ENCODE assay signal across 1 cellular context in the genomic region with DNA sequence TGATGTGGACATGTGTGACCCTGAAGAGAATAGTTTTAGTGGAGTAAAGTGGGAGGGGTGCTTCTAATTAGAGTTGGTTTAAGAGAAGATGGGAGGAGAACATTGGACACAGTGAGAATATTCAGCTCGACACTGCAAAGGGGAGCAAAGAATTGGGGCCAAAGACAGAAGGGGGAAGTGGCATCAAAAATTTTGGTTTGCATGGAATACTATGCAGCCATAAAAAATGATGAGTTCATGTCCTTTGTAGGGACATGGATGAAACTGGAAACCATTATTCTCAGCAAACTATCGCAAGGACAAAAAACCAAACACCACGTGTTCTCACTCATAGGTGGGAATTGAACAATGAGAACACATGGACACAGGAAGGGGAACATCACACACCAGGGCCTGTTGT. TPM values are rescaled to one million over a fixed set of nuclear protein-coding genes. Genes with fewer than 3 reads are reported as not detected.
"Had no signal": no experiment of that assay in that cellular context is flagged by ENCODE, and none has a peak within 500 bp of the region (broad histone marks: within the 10 kb centered on the region; RNA-seq: fewer than 3 reads in every experiment).

No MANE protein-coding gene starts in this region.

RNA-seq across cellular contexts. Expression of a gene that starts 4.2 kb away (rescaled TPM):
- total RNA-seq: HT-29 had no signal
